ENCODE assay signal across 2 cellular contexts in the genomic region with DNA sequence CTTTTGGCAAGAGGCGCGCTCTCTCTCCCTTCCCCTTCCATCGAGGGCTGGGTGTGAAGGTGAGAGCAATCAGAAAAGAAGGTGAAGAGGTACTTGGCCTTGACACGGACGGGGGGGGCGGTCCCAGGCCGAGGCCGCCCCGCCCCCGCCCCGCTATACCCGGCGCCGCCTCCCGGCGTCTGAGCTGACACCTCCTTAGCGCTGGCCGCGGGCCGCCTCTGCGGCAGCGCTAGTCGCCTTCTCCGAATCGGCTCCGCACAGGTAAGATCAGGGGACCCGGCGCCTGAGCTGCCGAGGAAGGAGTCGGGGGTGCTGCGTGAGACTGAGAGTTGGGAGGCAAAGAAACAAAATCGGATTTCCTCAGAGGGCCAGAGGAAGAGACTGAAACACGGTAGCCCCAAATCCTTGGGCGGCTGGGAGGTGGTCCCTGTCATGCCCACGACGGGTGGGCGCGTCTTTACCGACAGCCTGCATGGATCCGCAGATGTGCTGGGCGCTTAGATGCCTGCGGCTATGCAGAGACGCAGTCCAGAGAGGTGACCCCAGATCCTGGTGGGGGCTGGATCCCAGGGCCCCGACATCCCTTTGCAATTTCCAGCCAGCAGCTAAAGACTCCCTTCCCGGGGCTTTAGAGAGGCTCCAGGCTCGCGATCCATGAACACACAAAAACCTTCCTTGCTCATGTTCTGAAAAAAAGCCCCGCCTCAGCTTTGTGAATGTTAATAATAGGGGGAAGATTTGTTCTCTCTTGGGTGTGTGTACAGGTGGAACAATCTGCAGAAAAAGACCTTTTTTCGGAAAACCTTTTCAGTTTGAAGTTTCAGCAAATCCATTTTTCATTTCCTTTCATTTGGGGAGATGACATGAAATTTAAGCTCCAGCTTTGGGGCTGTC.
TF ChIP-seq lines count a peak whose summit lies in the region.

Gene ENTPD3, plus strand, starts transcription at position 184 of the 894 bp plus-strand sequence. CDS start 874 bp downstream, outside the sequence.

TF ChIP-seq in liver, 16 proteins besides CTCF, POLR2A, EP300 and RAD21 (continued from another document):
- TF ChIP-seq MAX (IDR thresholded peaks at IDR 0.05): no peak
- no peak for TF ChIP-seq ZBTB33 (IDR thresholded peaks at IDR 0.05)
- no peak for TF ChIP-seq FOXA1 (IDR thresholded peaks at IDR 0.05)
- TF ChIP-seq JUND (IDR thresholded peaks at IDR 0.05): no peak
- TF ChIP-seq ATF3 (IDR thresholded peaks at IDR 0.05): no peak
- no peak for TF ChIP-seq GABPA (IDR thresholded peaks at IDR 0.05 in 1 of 2, conservative IDR thresholded peaks at IDR 0.05 in 1 of 2)
- no peak for TF ChIP-seq NR2F2 (IDR thresholded peaks at IDR 0.05)
- no peak for TF ChIP-seq RXRA (IDR thresholded peaks at IDR 0.05)
- TF ChIP-seq, protein P1, sequence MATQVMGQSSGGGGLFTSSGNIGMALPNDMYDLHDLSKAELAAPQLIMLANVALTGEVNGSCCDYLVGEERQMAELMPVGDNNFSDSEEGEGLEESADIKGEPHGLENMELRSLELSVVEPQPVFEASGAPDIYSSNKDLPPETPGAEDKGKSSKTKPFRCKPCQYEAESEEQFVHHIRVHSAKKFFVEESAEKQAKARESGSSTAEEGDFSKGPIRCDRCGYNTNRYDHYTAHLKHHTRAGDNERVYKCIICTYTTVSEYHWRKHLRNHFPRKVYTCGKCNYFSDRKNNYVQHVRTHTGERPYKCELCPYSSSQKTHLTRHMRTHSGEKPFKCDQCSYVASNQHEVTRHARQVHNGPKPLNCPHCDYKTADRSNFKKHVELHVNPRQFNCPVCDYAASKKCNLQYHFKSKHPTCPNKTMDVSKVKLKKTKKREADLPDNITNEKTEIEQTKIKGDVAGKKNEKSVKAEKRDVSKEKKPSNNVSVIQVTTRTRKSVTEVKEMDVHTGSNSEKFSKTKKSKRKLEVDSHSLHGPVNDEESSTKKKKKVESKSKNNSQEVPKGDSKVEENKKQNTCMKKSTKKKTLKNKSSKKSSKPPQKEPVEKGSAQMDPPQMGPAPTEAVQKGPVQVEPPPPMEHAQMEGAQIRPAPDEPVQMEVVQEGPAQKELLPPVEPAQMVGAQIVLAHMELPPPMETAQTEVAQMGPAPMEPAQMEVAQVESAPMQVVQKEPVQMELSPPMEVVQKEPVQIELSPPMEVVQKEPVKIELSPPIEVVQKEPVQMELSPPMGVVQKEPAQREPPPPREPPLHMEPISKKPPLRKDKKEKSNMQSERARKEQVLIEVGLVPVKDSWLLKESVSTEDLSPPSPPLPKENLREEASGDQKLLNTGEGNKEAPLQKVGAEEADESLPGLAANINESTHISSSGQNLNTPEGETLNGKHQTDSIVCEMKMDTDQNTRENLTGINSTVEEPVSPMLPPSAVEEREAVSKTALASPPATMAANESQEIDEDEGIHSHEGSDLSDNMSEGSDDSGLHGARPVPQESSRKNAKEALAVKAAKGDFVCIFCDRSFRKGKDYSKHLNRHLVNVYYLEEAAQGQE (IDR thresholded peaks at IDR 0.05): no peak
- no peak for TF ChIP-seq HNF4A (conservative IDR thresholded peaks at IDR 0.05)

TF ChIP-seq in HepG2, 621 proteins besides CTCF, POLR2A, EP300 and RAD21 (continued from another document):
- TF ChIP-seq, protein P2, sequence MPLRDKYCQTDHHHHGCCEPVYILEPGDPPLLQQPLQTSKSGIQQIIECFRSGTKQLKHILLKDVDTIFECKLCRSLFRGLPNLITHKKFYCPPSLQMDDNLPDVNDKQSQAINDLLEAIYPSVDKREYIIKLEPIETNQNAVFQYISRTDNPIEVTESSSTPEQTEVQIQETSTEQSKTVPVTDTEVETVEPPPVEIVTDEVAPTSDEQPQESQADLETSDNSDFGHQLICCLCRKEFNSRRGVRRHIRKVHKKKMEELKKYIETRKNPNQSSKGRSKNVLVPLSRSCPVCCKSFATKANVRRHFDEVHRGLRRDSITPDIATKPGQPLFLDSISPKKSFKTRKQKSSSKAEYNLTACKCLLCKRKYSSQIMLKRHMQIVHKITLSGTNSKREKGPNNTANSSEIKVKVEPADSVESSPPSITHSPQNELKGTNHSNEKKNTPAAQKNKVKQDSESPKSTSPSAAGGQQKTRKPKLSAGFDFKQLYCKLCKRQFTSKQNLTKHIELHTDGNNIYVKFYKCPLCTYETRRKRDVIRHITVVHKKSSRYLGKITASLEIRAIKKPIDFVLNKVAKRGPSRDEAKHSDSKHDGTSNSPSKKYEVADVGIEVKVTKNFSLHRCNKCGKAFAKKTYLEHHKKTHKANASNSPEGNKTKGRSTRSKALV (CRISPR knock-in tag; IDR thresholded peaks at IDR 0.05): no peak
- TF ChIP-seq, protein P3, sequence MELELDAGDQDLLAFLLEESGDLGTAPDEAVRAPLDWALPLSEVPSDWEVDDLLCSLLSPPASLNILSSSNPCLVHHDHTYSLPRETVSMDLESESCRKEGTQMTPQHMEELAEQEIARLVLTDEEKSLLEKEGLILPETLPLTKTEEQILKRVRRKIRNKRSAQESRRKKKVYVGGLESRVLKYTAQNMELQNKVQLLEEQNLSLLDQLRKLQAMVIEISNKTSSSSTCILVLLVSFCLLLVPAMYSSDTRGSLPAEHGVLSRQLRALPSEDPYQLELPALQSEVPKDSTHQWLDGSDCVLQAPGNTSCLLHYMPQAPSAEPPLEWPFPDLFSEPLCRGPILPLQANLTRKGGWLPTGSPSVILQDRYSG (CRISPR knock-in tag; IDR thresholded peaks at IDR 0.05): no peak
- TF ChIP-seq ZNF17 (CRISPR knock-in tag; IDR thresholded peaks at IDR 0.05) (no peak), MYPOP (CRISPR knock-in tag; IDR thresholded peaks at IDR 0.05) (no peak), SAFB2 (CRISPR knock-in tag; IDR thresholded peaks at IDR 0.05; ENCODE audit: borderline replicate concordance, low read depth) (no peak), MTF1 (CRISPR knock-in tag; IDR thresholded peaks at IDR 0.05) (no peak), PLRG1 (conservative IDR thresholded peaks at IDR 0.05) (no peak), TBP (CRISPR knock-in tag; IDR thresholded peaks at IDR 0.05) (no peak), ZNF678 (CRISPR knock-in tag; IDR thresholded peaks at IDR 0.05) (no peak), RFX5 (IDR thresholded peaks at IDR 0.05; ENCODE audit: low read depth, low read length) (no peak), GATAD2A (CRISPR knock-in tag; IDR thresholded peaks at IDR 0.05) (no peak), ZFY (CRISPR knock-in tag; IDR thresholded peaks at IDR 0.05) (no peak), ZNF510 (CRISPR knock-in tag; IDR thresholded peaks at IDR 0.05; ENCODE audit: low read depth) (no peak), DPF2 (CRISPR knock-in tag; IDR thresholded peaks at IDR 0.05; ENCODE audit: borderline replicate concordance, low read depth) (no peak), ZNF605 (CRISPR knock-in tag; IDR thresholded peaks at IDR 0.05) (no peak)
